1 cellular context compared by ENCODE assay signal in the genomic region with DNA sequence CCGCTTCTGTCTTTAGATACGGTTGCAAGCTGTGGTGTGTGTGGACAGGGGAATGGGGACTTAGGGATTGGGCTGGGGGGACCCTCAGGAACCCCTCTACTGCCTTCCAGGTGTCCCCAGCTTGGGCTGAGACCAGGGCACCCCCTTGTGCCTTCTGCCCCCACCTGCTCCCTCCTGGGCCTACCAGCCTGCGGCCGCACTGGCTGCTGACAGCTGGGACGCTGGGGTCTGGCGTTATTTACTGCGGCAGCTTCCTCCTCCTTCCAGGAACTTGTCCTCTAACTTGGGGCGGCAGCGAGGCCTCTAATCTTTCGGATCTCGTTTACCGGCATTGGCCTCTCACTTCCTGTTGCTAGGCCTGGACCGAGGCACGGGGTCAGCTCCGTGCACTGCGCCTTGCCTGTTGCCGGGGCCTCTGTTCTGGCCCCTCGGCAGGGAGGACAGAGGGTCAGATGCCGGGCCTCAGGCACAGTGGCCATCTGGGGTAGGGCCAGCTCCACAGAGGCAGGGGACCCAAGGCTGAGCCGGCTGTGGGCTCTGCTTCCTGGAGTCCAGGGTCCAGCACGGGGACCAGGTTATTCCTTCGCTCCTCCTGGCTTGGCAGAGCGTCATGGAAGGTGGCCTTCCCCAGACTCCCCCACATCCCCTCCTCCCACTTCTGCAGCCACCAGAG.
A peak's percentile ranks its signal among the peaks of the same experiment; 100 is the strongest.
TF ChIP-seq lines count a peak whose summit lies in the region.

No MANE protein-coding gene starts in this region.

TF ChIP-seq in K562, 482 proteins besides CTCF, POLR2A, EP300 and RAD21 (continued from another document and continues in another):
- TF ChIP-seq MTA3 (IDR thresholded peaks at IDR 0.05; ENCODE audit: borderline replicate concordance) (peak; percentile 89; the same call in 1 of the 2 replicates), ZKSCAN8 (CRISPR knock-in tag; IDR thresholded peaks at IDR 0.05) (peak; percentile 82), CTBP1 (IDR thresholded peaks at IDR 0.05; ENCODE audit: borderline replicate concordance) (peak; percentile 92; the same call in 1 of the 2 replicates), ZNF121 (CRISPR knock-in tag; conservative IDR thresholded peaks at IDR 0.05) (no peak), HMG20B (CRISPR knock-in tag; IDR thresholded peaks at IDR 0.05) (peak; percentile 61; the same call in 1 of the 2 replicates), ZNF318 (IDR thresholded peaks at IDR 0.05; ENCODE audit: borderline replicate concordance in 1 of 2, low read depth in 1 of 2) (no peak), DMBX1 (CRISPR knock-in tag; IDR thresholded peaks at IDR 0.05; ENCODE audit: borderline replicate concordance) (peak; percentile 83; the same call in 1 of the 2 replicates), JUN (IDR thresholded peaks at IDR 0.05; ENCODE audit: borderline replicate concordance, low read depth, low read length) (no peak), JUN (CRISPR knock-in tag; IDR thresholded peaks at IDR 0.05; ENCODE audit: borderline replicate concordance) (no peak), ETS1 (conservative IDR thresholded peaks at IDR 0.05; ENCODE audit: control insufficient read depth, low read depth, low read length) (0 out of 2 replicates have a peak, but pooled peaks have one; percentile 43), MITF (IDR thresholded peaks at IDR 0.05) (peak; percentile 77), ATF2 (CRISPR knock-in tag; IDR thresholded peaks at IDR 0.05) (no peak), MECOM (CRISPR knock-in tag; IDR thresholded peaks at IDR 0.05) (no peak; the same call in none of the 2 replicates), TSC22D4 (tag; IDR thresholded peaks at IDR 0.05) (no peak), ZNF655 (CRISPR knock-in tag; IDR thresholded peaks at IDR 0.05) (no peak), ZNF133 (CRISPR knock-in tag; IDR thresholded peaks at IDR 0.05) (0 out of 2 replicates have a peak, but pooled peaks have one; percentile 14), TAF15 (IDR thresholded peaks at IDR 0.05; ENCODE audit: low read depth, low read length) (no peak), ZNF3 (CRISPR knock-in tag; IDR thresholded peaks at IDR 0.05) (no peak), ZNF212 (CRISPR knock-in tag; IDR thresholded peaks at IDR 0.05) (no peak), CC2D1A (IDR thresholded peaks at IDR 0.05) (no peak), MTF1 (CRISPR knock-in tag; IDR thresholded peaks at IDR 0.05; ENCODE audit: borderline replicate concordance) (no peak; the same call in 1 of the 2 replicates), ZNF174 (CRISPR knock-in tag; IDR thresholded peaks at IDR 0.05) (no peak), ZNF311 (CRISPR knock-in tag; IDR thresholded peaks at IDR 0.05) (peak; percentile 12), SUPT5H (IDR thresholded peaks at IDR 0.05) (peak; percentile 66), RBM14 (IDR thresholded peaks at IDR 0.05; ENCODE audit: borderline replicate concordance, insufficient read depth, low read depth, low read length) (no peak), EZH2 (IDR thresholded peaks at IDR 0.05; ENCODE audit: borderline replicate concordance, low read depth, low read length) (no peak), KAT8 (IDR thresholded peaks at IDR 0.05; ENCODE audit: low read depth) (no peak), FOXK2 (conservative IDR thresholded peaks at IDR 0.05 in 1 of 2, IDR thresholded peaks at IDR 0.05 in 1 of 2; ENCODE audit: low read depth in 2 of 2) (peak; percentile 88 to 91), ZBTB1 (CRISPR knock-in tag; IDR thresholded peaks at IDR 0.05; ENCODE audit: borderline replicate concordance, low read depth) (no peak; the same call in 1 of the 2 replicates), NFIC (IDR thresholded peaks at IDR 0.05) (peak; percentile 40), ZFP30 (CRISPR knock-in tag; IDR thresholded peaks at IDR 0.05; ENCODE audit: borderline replicate concordance) (no peak), CSDE1 (IDR thresholded peaks at IDR 0.05) (no peak), ZNF584 (CRISPR knock-in tag; IDR thresholded peaks at IDR 0.05; ENCODE audit: low read depth) (peak; percentile 88), SMC3 (conservative IDR thresholded peaks at IDR 0.05; ENCODE audit: insufficient read depth, low read depth, low read length) (no peak), MAFG (tag; conservative IDR thresholded peaks at IDR 0.05) (no peak), SMAD4 (CRISPR knock-in tag; conservative IDR thresholded peaks at IDR 0.05) (peak; percentile 89)
- TF ChIP-seq, protein P1, sequence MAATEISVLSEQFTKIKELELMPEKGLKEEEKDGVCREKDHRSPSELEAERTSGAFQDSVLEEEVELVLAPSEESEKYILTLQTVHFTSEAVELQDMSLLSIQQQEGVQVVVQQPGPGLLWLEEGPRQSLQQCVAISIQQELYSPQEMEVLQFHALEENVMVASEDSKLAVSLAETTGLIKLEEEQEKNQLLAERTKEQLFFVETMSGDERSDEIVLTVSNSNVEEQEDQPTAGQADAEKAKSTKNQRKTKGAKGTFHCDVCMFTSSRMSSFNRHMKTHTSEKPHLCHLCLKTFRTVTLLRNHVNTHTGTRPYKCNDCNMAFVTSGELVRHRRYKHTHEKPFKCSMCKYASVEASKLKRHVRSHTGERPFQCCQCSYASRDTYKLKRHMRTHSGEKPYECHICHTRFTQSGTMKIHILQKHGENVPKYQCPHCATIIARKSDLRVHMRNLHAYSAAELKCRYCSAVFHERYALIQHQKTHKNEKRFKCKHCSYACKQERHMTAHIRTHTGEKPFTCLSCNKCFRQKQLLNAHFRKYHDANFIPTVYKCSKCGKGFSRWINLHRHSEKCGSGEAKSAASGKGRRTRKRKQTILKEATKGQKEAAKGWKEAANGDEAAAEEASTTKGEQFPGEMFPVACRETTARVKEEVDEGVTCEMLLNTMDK (IDR thresholded peaks at IDR 0.05; ENCODE audit: borderline replicate concordance, insufficient read depth, low read depth, low read length, poor library complexity, severe bottlenecking), result no peak
- TF ChIP-seq, protein P2, sequence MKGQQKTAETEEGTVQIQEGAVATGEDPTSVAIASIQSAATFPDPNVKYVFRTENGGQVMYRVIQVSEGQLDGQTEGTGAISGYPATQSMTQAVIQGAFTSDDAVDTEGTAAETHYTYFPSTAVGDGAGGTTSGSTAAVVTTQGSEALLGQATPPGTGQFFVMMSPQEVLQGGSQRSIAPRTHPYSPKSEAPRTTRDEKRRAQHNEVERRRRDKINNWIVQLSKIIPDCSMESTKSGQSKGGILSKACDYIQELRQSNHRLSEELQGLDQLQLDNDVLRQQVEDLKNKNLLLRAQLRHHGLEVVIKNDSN (CRISPR knock-in tag; IDR thresholded peaks at IDR 0.05), result peak; percentile 60; the same call in 1 of the 2 replicates
- TF ChIP-seq, protein P3, sequence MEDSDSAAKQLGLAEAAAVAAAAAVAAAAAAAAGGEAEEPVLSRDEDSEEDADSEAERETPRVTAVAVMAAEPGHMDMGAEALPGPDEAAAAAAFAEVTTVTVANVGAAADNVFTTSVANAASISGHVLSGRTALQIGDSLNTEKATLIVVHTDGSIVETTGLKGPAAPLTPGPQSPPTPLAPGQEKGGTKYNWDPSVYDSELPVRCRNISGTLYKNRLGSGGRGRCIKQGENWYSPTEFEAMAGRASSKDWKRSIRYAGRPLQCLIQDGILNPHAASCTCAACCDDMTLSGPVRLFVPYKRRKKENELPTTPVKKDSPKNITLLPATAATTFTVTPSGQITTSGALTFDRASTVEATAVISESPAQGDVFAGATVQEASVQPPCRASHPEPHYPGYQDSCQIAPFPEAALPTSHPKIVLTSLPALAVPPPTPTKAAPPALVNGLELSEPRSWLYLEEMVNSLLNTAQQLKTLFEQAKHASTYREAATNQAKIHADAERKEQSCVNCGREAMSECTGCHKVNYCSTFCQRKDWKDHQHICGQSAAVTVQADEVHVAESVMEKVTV (CRISPR knock-in tag; IDR thresholded peaks at IDR 0.05), result no peak
